28 cellular contexts compared by ENCODE assay signal in genomic region chr14:53517276-53517960, GRCh38.
A peak's percentile ranks its signal among the peaks of the same experiment; 100 is the strongest.
DNase-seq lines count a peak whose midpoint lies in the region; FAIRE-seq and TF ChIP-seq lines count a peak whose summit lies in the region.
"Had no signal": no experiment of that assay in that cellular context is flagged by ENCODE, and none has a peak within 500 bp of the region (broad histone marks: within the 10 kb centered on the region; RNA-seq: fewer than 3 reads in every experiment).

No MANE protein-coding gene starts in this region.

- CTCF ChIA-PET in mammary epithelial cell (lab: Charles Lee; ENCODE audit: low non-redundant PET): no interaction called here

- intact Hi-C loops in mammary epithelial cell (cut with micrococcal nuclease) (no loop called here), breast epithelium (cut with DNase I; ENCODE audit: low total_unique reads) (no loop called here)

- BruUV-seq in mammary epithelial cell (replicated peaks; lab: Mats Ljungman, UMichigan): no TSS peak

- H3K4me3 ChIP-seq in mammary epithelial cell (replicated peaks in 1 of 3; ENCODE audit: insufficient read depth in 1 of 3, low read depth in 2 of 3, low read length in 3 of 3): no peak overlapping the region
- no peak overlapping the region for H3K4me3 ChIP-seq in breast epithelium
- H3K4me3 ChIP-seq in keratinocyte (ENCODE audit: control insufficient read depth in 2 of 3, extremely low read depth in 1 of 3, insufficient read depth in 2 of 3, low read depth in 1 of 3, low read length in 3 of 3): no peak overlapping the region
- H3K4me3 ChIP-seq: BLaER1, body of pancreas, GM12878, HAP-1, lower lobe of right lung, sigmoid colon, stomach, transverse colon had no signal

- FAIRE-seq in keratinocyte (lab: Jason Lieb, UNC): peak; percentile 67
- FAIRE-seq: frontal cortex, GM12878 had no signal

- H3K36me3 ChIP-seq in mammary epithelial cell (ENCODE audit: insufficient read depth, low read length) (no peaks in the 10 kb centered on the region), breast epithelium (no peaks in the 10 kb centered on the region), keratinocyte (ENCODE audit: control insufficient read depth in 2 of 2, extremely low read depth in 1 of 2, insufficient read depth in 2 of 2, low read length in 2 of 2) (no peaks in the 10 kb centered on the region)
- H3K36me3 ChIP-seq: BLaER1, HAP-1, lower lobe of right lung, sigmoid colon, stomach, transverse colon had no signal

- H3K79me2 ChIP-seq in mammary epithelial cell (ENCODE audit: insufficient read depth, low read length) (no peaks in the 10 kb centered on the region), keratinocyte (ENCODE audit: control insufficient read depth, insufficient read depth, low read length) (no peaks in the 10 kb centered on the region)

- no peak overlapping the region for H2AFZ ChIP-seq in mammary epithelial cell (ENCODE audit: low read depth, low read length)
- H2AFZ ChIP-seq in keratinocyte (ENCODE audit: control insufficient read depth, low read length): no peak overlapping the region

- no peaks in the 10 kb centered on the region for H4K20me1 ChIP-seq in mammary epithelial cell (ENCODE audit: insufficient read depth, low read length)
- no peaks in the 10 kb centered on the region for H4K20me1 ChIP-seq in keratinocyte (ENCODE audit: control insufficient read depth, extremely low read depth, insufficient read depth, low read length)
- H4K20me1 ChIP-seq: BLaER1 had no signal

- no peak overlapping the region for H3K4me2 ChIP-seq in mammary epithelial cell (ENCODE audit: insufficient read depth, low read depth, low read length)
- no peak overlapping the region for H3K4me2 ChIP-seq in keratinocyte (ENCODE audit: control insufficient read depth, extremely low read depth, insufficient read depth, low read depth, low read length)
- H3K4me2 ChIP-seq: BLaER1 had no signal

- no peaks in the 10 kb centered on the region for H3K27me3 ChIP-seq in mammary epithelial cell (ENCODE audit: insufficient read depth, low read length)
- no peaks in the 10 kb centered on the region for H3K27me3 ChIP-seq in breast epithelium
- H3K27me3 ChIP-seq in keratinocyte (ENCODE audit: control insufficient read depth, extremely low read depth, insufficient read depth, low read length): no peaks in the 10 kb centered on the region
- H3K27me3 ChIP-seq: BLaER1, body of pancreas, sigmoid colon, stomach, transverse colon had no signal

- 90% methylated on average over 2 of the region's 2 CpGs for WGBS in mammary epithelial cell (ENCODE audit: low coverage, missing lambda C conversion rate)

- DNase-seq in mammary epithelial cell (peak; percentile 64), breast epithelium (ENCODE audit: low spot score in 2 of 2) (no peak), amniotic epithelial cell (ENCODE audit: low read depth) (peak; percentile 89), keratinocyte (ENCODE audit: low read depth, low spot score) (no peak), NCI-H1417 (lab: John Stamatoyannopoulos, UW) (no peak), iPS-NIHi11 (ENCODE audit: low spot score) (no peak), SW 1271 (lab: John Stamatoyannopoulos, UW) (no peak)
- no peak for DNase-seq in activated CD4-positive, alpha-beta T cell treated with anti-CD3 and anti-CD28 coated beads for 4 hours
- DNase-seq: 8988T; activated CD4-positive, alpha-beta T cell treated with anti-CD3 and anti-CD28 coated beads, Interleukin-2, amount 50 U/mL, for 4 hours; activated CD8-positive, alpha-beta memory T cell treated with anti-CD3 and anti-CD28 coated beads, Interleukin-2, amount 50 U/mL, for 48 hours; body of pancreas; hippocampal formation; islet precursor cell; lower lobe of right lung; NCI-H1105; NCI-H2081; NCI-H345; NCI-H82; nephron progenitor cell; sigmoid colon; stomach; T-helper 9 cell; transverse colon had no signal

- H3K9me3 ChIP-seq in mammary epithelial cell (replicated peaks; ENCODE audit: insufficient read depth, low read length) (no peaks in the 10 kb centered on the region), breast epithelium (no peaks in the 10 kb centered on the region), keratinocyte (ENCODE audit: control insufficient read depth, low read depth, low read length) (no peaks in the 10 kb centered on the region)
- H3K9me3 ChIP-seq: body of pancreas, HAP-1, lower lobe of right lung, sigmoid colon, stomach, transverse colon had no signal

- no peak overlapping the region for H3K27ac ChIP-seq in mammary epithelial cell (ENCODE audit: insufficient read depth, low read depth, low read length)
- no peak overlapping the region for H3K27ac ChIP-seq in breast epithelium
- no peak overlapping the region for H3K27ac ChIP-seq in keratinocyte (ENCODE audit: control insufficient read depth, insufficient read depth, low read length)
- H3K27ac ChIP-seq: BLaER1, body of pancreas, lower lobe of right lung, stomach had no signal

- in situ Hi-C loops in mammary epithelial cell (cut with MboI; ENCODE audit: low sequenced_read_pairs in 2 of 2): no loop called here

- H3K9me1 ChIP-seq in keratinocyte (ENCODE audit: control insufficient read depth, extremely low read depth, insufficient read depth, low read length): no peaks in the 10 kb centered on the region

- no peak overlapping the region for H3K9ac ChIP-seq in mammary epithelial cell (ENCODE audit: insufficient read depth, low read length)
- no peak overlapping the region for H3K9ac ChIP-seq in keratinocyte (ENCODE audit: control insufficient read depth, extremely low read depth, insufficient read depth, low read length)
- H3K9ac ChIP-seq: BLaER1 had no signal

- dilution Hi-C loops in mammary epithelial cell (cut with HindIII; ENCODE audit: low sequenced_read_pairs): no loop called here
- dilution Hi-C loops in keratinocyte (cut with MboI; ENCODE audit: extremely low pct_ligation_motif_present, low sequenced_read_pairs): no loop called here

- H3K4me1 ChIP-seq in mammary epithelial cell (ENCODE audit: insufficient read depth, low read length): no peaks in the 10 kb centered on the region
- no peaks in the 10 kb centered on the region for H3K4me1 ChIP-seq in breast epithelium
- H3K4me1 ChIP-seq in keratinocyte (ENCODE audit: control insufficient read depth, extremely low read depth, insufficient read depth, low read length): no peaks in the 10 kb centered on the region
- H3K4me1 ChIP-seq: body of pancreas, HAP-1, lower lobe of right lung had no signal

- TF ChIP-seq POLR2A in breast epithelium (IDR thresholded peaks at IDR 0.05): no peak

- TF ChIP-seq CTCF in mammary epithelial cell (conservative IDR thresholded peaks at IDR 0.05 in 1 of 2, IDR thresholded peaks at IDR 0.05 in 1 of 2; ENCODE audit: extremely low read depth in 1 of 2, insufficient read depth in 1 of 2, low read depth in 1 of 2, low read length in 2 of 2) (no peak), breast epithelium (IDR thresholded peaks at IDR 0.05) (no peak), keratinocyte (optimal IDR thresholded peaks at IDR 0.05 in 1 of 3, IDR thresholded peaks at IDR 0.05 in 1 of 3, conservative IDR thresholded peaks at IDR 0.05 in 1 of 3; ENCODE audit: extremely low read depth in 1 of 3, insufficient read depth in 2 of 3, low read length in 3 of 3) (no peak)

Comparison
In these comparisons a context has a peak if more than half of its experiments do, and no peak if none do; other contexts are left out.
1. DNase-seq: peak in mammary epithelial cell (single experiment) and amniotic epithelial cell (single experiment); none in breast epithelium (0 of 2), keratinocyte (single experiment), NCI-H1417 (0 of 3), iPS-NIHi11 (single experiment), SW 1271 (0 of 2) and activated CD4-positive, alpha-beta T cell treated with anti-CD3 and anti-CD28 coated beads for 4 hours (0 of 2).